20 cellular contexts compared by ENCODE assay signal in the genomic region with DNA sequence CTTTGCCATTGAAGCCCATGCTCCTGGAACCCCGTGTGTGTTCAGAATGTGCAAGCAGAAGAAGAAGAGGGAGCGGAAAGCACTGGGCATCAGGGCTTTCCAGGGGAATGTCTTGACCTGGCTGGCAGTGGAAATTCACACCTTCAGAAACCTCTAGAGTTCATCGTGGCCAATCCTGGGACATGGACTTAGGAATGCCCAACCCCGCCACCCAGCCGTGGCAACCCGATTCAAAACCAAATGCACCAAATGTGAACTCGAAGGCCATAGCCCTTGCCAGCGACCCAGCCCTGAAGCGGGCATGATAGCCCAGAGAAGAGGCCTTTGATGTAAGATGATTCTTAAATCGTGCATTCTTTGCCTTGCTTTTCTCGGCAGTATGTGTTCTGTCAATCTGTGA.
A peak's percentile ranks its signal among the peaks of the same experiment; 100 is the strongest.
DNase-seq lines count a peak whose midpoint lies in the region; ATAC-seq, FAIRE-seq and TF ChIP-seq lines count a peak whose summit lies in the region.
"Had no signal": no experiment of that assay in that cellular context is flagged by ENCODE, and none has a peak within 500 bp of the region (broad histone marks: within the 10 kb centered on the region; RNA-seq: fewer than 3 reads in every experiment).

No MANE protein-coding gene starts in this region.

- no peak for FAIRE-seq in small intestine (lab: Jason Lieb, UNC)
- FAIRE-seq: A204.1, D721Med, G401.6, GM12891, H54 had no signal

- peaks cover 58% of the 10 kb centered on the region for H3K4me1 ChIP-seq in left ventricle myocardium inferior
- no peaks in the 10 kb centered on the region for H3K4me1 ChIP-seq in uterus
- H3K4me1 ChIP-seq in small intestine (ENCODE audit: control insufficient read depth in 2 of 2, insufficient read depth in 1 of 2, low read depth in 1 of 2, low read length in 1 of 2) = no peaks in the 10 kb centered on the region

- H3K27me3 ChIP-seq in left ventricle myocardium inferior (ENCODE audit: low read depth) (no peaks in the 10 kb centered on the region), uterus (no peaks in the 10 kb centered on the region), small intestine (ENCODE audit: control insufficient read depth in 2 of 2, insufficient read depth in 2 of 2, low read length in 2 of 2) (no peaks in the 10 kb centered on the region)

- no peak for TF ChIP-seq POLR2A in uterus (IDR thresholded peaks at IDR 0.05)

- H3K27ac Mint-ChIP-seq in immature natural killer cell = no peak overlapping the region
- H3K27ac Mint-ChIP-seq in nephron progenitor cell = no peak overlapping the region
- H3K27ac Mint-ChIP-seq: B cell; CD8-positive, alpha-beta T cell had no signal

- H3K27ac ChIP-seq in left ventricle myocardium inferior (replicated peaks) = peak overlapping the region; percentile 25
- peak overlapping the region; percentile 39 for H3K27ac ChIP-seq in cingulate gyrus (ENCODE audit: low read depth, low read length)
- H3K27ac ChIP-seq in uterus = peak overlapping the region; percentile 8 to 57
- H3K27ac ChIP-seq in small intestine (ENCODE audit: low read depth in 1 of 2, low read length in 1 of 2) = no peak overlapping the region
- H3K27ac ChIP-seq: GM23248 had no signal

- 90 to 95% (median 92%) methylated on average over 11 of the region's 11 CpGs for WGBS in small intestine, 3 donors

- H3K9me3 ChIP-seq in left ventricle myocardium inferior (replicated peaks) (no peaks in the 10 kb centered on the region), uterus (no peaks in the 10 kb centered on the region), small intestine (ENCODE audit: control insufficient read depth, low read depth) (no peaks in the 10 kb centered on the region)

- peaks cover 41% of the 10 kb centered on the region for H3K36me3 ChIP-seq in left ventricle myocardium inferior
- H3K36me3 ChIP-seq in uterus = no peaks in the 10 kb centered on the region
- H3K36me3 ChIP-seq in small intestine (ENCODE audit: control insufficient read depth in 2 of 2, insufficient read depth in 2 of 2, low read length in 2 of 2) = peaks cover 11 to 21% of the 10 kb centered on the region in 2 donors

- H3K36me3 Mint-ChIP-seq in immature natural killer cell (peaks cover 4 to 24% (median 13%) of the 10 kb centered on the region in 3 donors), nephron progenitor cell (ENCODE audit: low read depth) (peaks cover 71% of the 10 kb centered on the region)

- no peak overlapping the region for H3K4me3 Mint-ChIP-seq in immature natural killer cell
- H3K4me3 Mint-ChIP-seq in nephron progenitor cell = no peak overlapping the region
- H3K4me3 Mint-ChIP-seq: B cell; CD14-positive monocyte; CD8-positive, alpha-beta T cell had no signal

- ATAC-seq in left ventricle myocardium superior = no peak
- ATAC-seq: CD8-positive, alpha-beta T cell; HCT116 had no signal

- H3K9me3 Mint-ChIP-seq in immature natural killer cell (no peaks in the 10 kb centered on the region), nephron progenitor cell (no peaks in the 10 kb centered on the region)
- H3K9me3 Mint-ChIP-seq: CD8-positive, alpha-beta T cell had no signal

- DNase-seq in left ventricle myocardium inferior (no peak), left ventricle myocardium superior (no peak), mesenteric fat pad (ENCODE audit: low spot score) (peak; percentile 49), uterus (no peak), small intestine (no peak), immature natural killer cell (no peak), nephron progenitor cell (no peak)
- DNase-seq: CD8-positive, alpha-beta T cell; DMS153; EL; GM23248 had no signal

- H3K4me3 ChIP-seq in left ventricle myocardium inferior = no peak overlapping the region
- H3K4me3 ChIP-seq in uterus = no peak overlapping the region
- no peak overlapping the region for H3K4me3 ChIP-seq in small intestine (ENCODE audit: low read depth in 1 of 2, low read length in 2 of 2)
- H3K4me3 ChIP-seq: GM23248 had no signal

- no peaks in the 10 kb centered on the region for H3K4me1 Mint-ChIP-seq in immature natural killer cell
- peaks cover 21% of the 10 kb centered on the region for H3K4me1 Mint-ChIP-seq in nephron progenitor cell
- H3K4me1 Mint-ChIP-seq: B cell, CD14-positive monocyte had no signal

- intact Hi-C loops in left ventricle myocardium inferior (cut with micrococcal nuclease) (no loop called here), left ventricle myocardium superior (cut with micrococcal nuclease) (no loop called here), uterus (cut with DNase I; ENCODE audit: low total_unique reads) (no loop called here)

- TF ChIP-seq CTCF in left ventricle myocardium inferior (IDR thresholded peaks at IDR 0.05; ENCODE audit: borderline replicate concordance) (no peak), uterus (IDR thresholded peaks at IDR 0.05) (no peak), nephron progenitor cell (IDR thresholded peaks at IDR 0.05) (no peak)

- H3K27me3 Mint-ChIP-seq in immature natural killer cell (ENCODE audit: low read depth in 3 of 3) (no peaks in the 10 kb centered on the region), nephron progenitor cell (ENCODE audit: low read depth, poor library complexity) (peaks cover 3% of the 10 kb centered on the region)
- H3K27me3 Mint-ChIP-seq: B cell had no signal

Comparison
In these comparisons a context has a peak if more than half of its experiments do, and no peak if none do; other contexts are left out.
1. H3K27ac ChIP-seq: peak in left ventricle myocardium inferior (single experiment), cingulate gyrus (single experiment) and uterus (2 of 2); none in small intestine (0 of 2).